In the genomic region with DNA sequence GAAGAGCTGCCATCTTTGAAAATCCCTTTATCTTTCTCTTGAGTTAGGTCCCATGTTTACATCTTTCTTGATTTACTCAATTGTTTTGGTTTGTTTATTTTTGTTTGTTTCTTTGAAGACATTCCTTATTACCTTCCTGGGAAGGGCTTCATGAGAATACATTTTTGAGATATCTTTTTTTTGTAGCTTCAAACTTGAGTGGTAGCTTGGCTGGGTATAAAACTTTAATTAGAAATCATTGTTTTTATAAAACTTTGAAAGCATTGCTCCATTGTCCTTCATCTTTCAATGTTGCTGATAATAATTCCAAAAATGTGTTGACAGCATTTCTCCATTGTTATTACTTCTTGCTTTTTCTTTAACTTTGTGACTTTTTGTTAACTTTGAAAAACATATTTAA, we compare ENCODE assay signal across 18 cellular contexts.
DNase-seq lines count a peak whose midpoint lies in the region; ATAC-seq, FAIRE-seq and TF ChIP-seq lines count a peak whose summit lies in the region.
"Had no signal": no experiment of that assay in that cellular context is flagged by ENCODE, and none has a peak within 500 bp of the region (broad histone marks: within the 10 kb centered on the region; RNA-seq: fewer than 3 reads in every experiment).

No MANE protein-coding gene starts in this region.

- H3K9ac ChIP-seq in HepG2 (ENCODE audit: insufficient read depth, low read depth, low read length) (no peak overlapping the region), K562 (ENCODE audit: insufficient read depth in 1 of 2, low read depth in 2 of 2, low read length in 2 of 2) (no peak overlapping the region)
- H3K9ac ChIP-seq: BLaER1 treated with 17β-estradiol and CSF1 and Interleukin-3, amounts not matched to agents 10 nM and 100 nM had no signal

- no peak for DNase-seq in HepG2 (ENCODE audit: low spot score)
- no peak for DNase-seq in right lobe of liver
- no peak for DNase-seq in K562 (ENCODE audit: extremely low read depth in 1 of 4, low spot score in 3 of 4)
- DNase-seq in AML-193 (lab: John Stamatoyannopoulos, UW): no peak
- DNase-seq in NCI-H187 (lab: John Stamatoyannopoulos, UW): no peak
- DNase-seq: ACHN; Caco-2; Calu3; CD4-positive, alpha-beta T cell; CD8-positive, alpha-beta T cell; DMS79 treated with DMSO at 0.1 percent for 48 hours; GF-D8 had no signal

- H3K9me3 ChIP-seq in HepG2 (ENCODE audit: low read length) (peaks cover 20% of the 10 kb centered on the region), right lobe of liver (peaks cover 0 to 7% (median 0%) of the 10 kb centered on the region in 4 donors), K562 (replicated peaks; ENCODE audit: control insufficient read depth, insufficient read depth, low read depth, low read length) (0 out of 2 replicates have a peak, but pooled peaks cover 2% of the 10 kb centered on the region)

- H3K36me3 ChIP-seq in HepG2 (replicated peaks in 1 of 2; ENCODE audit: control insufficient read depth in 1 of 2, insufficient read depth in 2 of 2, low read length in 2 of 2): no peaks in the 10 kb centered on the region
- H3K36me3 ChIP-seq in right lobe of liver: no peaks in the 10 kb centered on the region
- no peaks in the 10 kb centered on the region for H3K36me3 ChIP-seq in K562 (ENCODE audit: control insufficient read depth, insufficient read depth, low read length)
- H3K36me3 ChIP-seq: BLaER1 treated with 17β-estradiol and CSF1 and Interleukin-3, amounts not matched to agents 10 nM and 100 nM had no signal

- FAIRE-seq in HepG2 (lab: Jason Lieb, UNC) (no peak), K562 (lab: Jason Lieb, UNC) (no peak)
- FAIRE-seq: D721Med, GM12891, GM19239 had no signal

- no peak for TF ChIP-seq EP300 in HepG2 (IDR thresholded peaks at IDR 0.05; ENCODE audit: low read depth in 2 of 2, low read length in 2 of 2)
- TF ChIP-seq EP300 in HepG2 (CRISPR knock-in tag; IDR thresholded peaks at IDR 0.05; ENCODE audit: borderline replicate concordance): no peak
- TF ChIP-seq EP300 in K562 (IDR thresholded peaks at IDR 0.05; ENCODE audit: low read length): no peak

- H3K79me2 ChIP-seq in HepG2 (ENCODE audit: insufficient read depth, low read length): no peaks in the 10 kb centered on the region
- H3K79me2 ChIP-seq in K562 (ENCODE audit: control insufficient read depth, insufficient read depth, low read length): no peaks in the 10 kb centered on the region

- H3K4me3 ChIP-seq in HepG2 (replicated peaks in 1 of 3; ENCODE audit: insufficient read depth in 1 of 3, low read depth in 2 of 3, low read length in 3 of 3) (no peak overlapping the region), right lobe of liver (no peak overlapping the region), K562 (no peak overlapping the region)
- H3K4me3 ChIP-seq: BLaER1 treated with 17β-estradiol and CSF1 and Interleukin-3, amounts not matched to agents 10 nM and 100 nM had no signal

- TF ChIP-seq POLR2A in HepG2 (IDR thresholded peaks at IDR 0.05; ENCODE audit: insufficient read depth in 1 of 2, low read depth in 2 of 2, low read length in 2 of 2): no peak
- TF ChIP-seq POLR2A in right lobe of liver (IDR thresholded peaks at IDR 0.05): no peak
- TF ChIP-seq POLR2A in K562 (conservative IDR thresholded peaks at IDR 0.05): no peak

- H2AFZ ChIP-seq in HepG2 (ENCODE audit: low read length) (no peak overlapping the region), K562 (ENCODE audit: low read depth, low read length) (no peak overlapping the region)

- CTCF ChIA-PET in HepG2 (lab: Yijun Ruan, JAX; ENCODE audit: low intra/inter-chr PET ratio, low total read pairs): no interaction called here
- CTCF ChIA-PET in K562 (lab: Yijun Ruan, JAX; ENCODE audit: low intra/inter-chr PET ratio): no interaction called here

- H3K4me2 ChIP-seq in HepG2 (ENCODE audit: low read depth, low read length) (no peak overlapping the region), K562 (ENCODE audit: insufficient read depth, low read length) (no peak overlapping the region)
- H3K4me2 ChIP-seq: BLaER1 treated with 17β-estradiol and CSF1 and Interleukin-3, amounts not matched to agents 10 nM and 100 nM had no signal

- H3K4me1 ChIP-seq in HepG2 (ENCODE audit: insufficient read depth, low read length) (no peaks in the 10 kb centered on the region), right lobe of liver (no peaks in the 10 kb centered on the region), K562 (replicated peaks in 1 of 2; ENCODE audit: control insufficient read depth in 2 of 2, insufficient read depth in 2 of 2, low read length in 2 of 2) (no peaks in the 10 kb centered on the region)
- H3K4me1 ChIP-seq: Caco-2 had no signal

- in situ Hi-C loops in HepG2 (cut with HindIII; ENCODE audit: extremely low pct_ligation_motif_present, low pct_unique_long_range_greater_than_20kb) (no loop called here), K562 (cut with MboI) (no loop called here)

- H3K27me3 ChIP-seq in HepG2 (ENCODE audit: control insufficient read depth in 1 of 2, insufficient read depth in 2 of 2, low read length in 2 of 2) (no peaks in the 10 kb centered on the region), right lobe of liver (no peaks in the 10 kb centered on the region), K562 (ENCODE audit: control insufficient read depth in 2 of 2, insufficient read depth in 2 of 2, low read length in 2 of 2) (no peaks in the 10 kb centered on the region)
- H3K27me3 ChIP-seq: BLaER1 treated with 17β-estradiol and CSF1 and Interleukin-3, amounts not matched to agents 10 nM and 100 nM had no signal

- H3K27ac ChIP-seq in HepG2 (ENCODE audit: extremely low read length, insufficient read depth, low read length) (no peak overlapping the region), right lobe of liver (no peak overlapping the region), K562 (ENCODE audit: extremely low read depth, low read depth, low read length) (no peak overlapping the region)
- H3K27ac ChIP-seq: 22Rv1; BLaER1 treated with 17β-estradiol and CSF1 and Interleukin-3, amounts not matched to agents 10 nM and 100 nM; C4-2B had no signal

- TF ChIP-seq RAD21 in HepG2 (CRISPR knock-in tag; IDR thresholded peaks at IDR 0.05) (no peak), K562 (CRISPR knock-in tag; conservative IDR thresholded peaks at IDR 0.05 in 1 of 2, IDR thresholded peaks at IDR 0.05 in 1 of 2) (no peak)

- BruUV-seq in HepG2 (replicated peaks; lab: Mats Ljungman, UMichigan) (no TSS peak), K562 (replicated peaks; lab: Mats Ljungman, UMichigan) (no TSS peak)

- ATAC-seq in HepG2: no peak
- no peak for ATAC-seq in right lobe of liver
- ATAC-seq in K562: no peak
- ATAC-seq: CD8-positive, alpha-beta T cell had no signal

- POLR2A ChIA-PET in HepG2 (lab: Yijun Ruan, JAX): no interaction called here
- POLR2A ChIA-PET in K562 (lab: Yijun Ruan, JAX): no interaction called here

- TF ChIP-seq CTCF in HepG2 (CRISPR knock-in tag; IDR thresholded peaks at IDR 0.05) (no peak), right lobe of liver (IDR thresholded peaks at IDR 0.05) (no peak), K562 (IDR thresholded peaks at IDR 0.05 in 2 of 3, conservative IDR thresholded peaks at IDR 0.05 in 1 of 3; ENCODE audit: insufficient read depth in 2 of 3, low read depth in 1 of 3, low read length in 3 of 3) (no peak)

- intact Hi-C loops in HepG2 (cut with micrococcal nuclease; ENCODE audit: unreplicated experiment): loop anchor here (5.0 kb wide), 1 partner anchor 592 kb away; no protein-coding TSS in a partner anchor
- intact Hi-C loops in right lobe of liver (cut with DNase I): no loop called here
- intact Hi-C loops in K562 (cut with micrococcal nuclease): no loop called here

- H4K20me1 ChIP-seq in HepG2 (ENCODE audit: insufficient read depth, low read length) (no peaks in the 10 kb centered on the region), K562 (replicated peaks; ENCODE audit: control insufficient read depth, insufficient read depth, low read length) (no peaks in the 10 kb centered on the region)
- H4K20me1 ChIP-seq: BLaER1 treated with 17β-estradiol and CSF1 and Interleukin-3, amounts not matched to agents 10 nM and 100 nM had no signal

- no peaks in the 10 kb centered on the region for H3K9me1 ChIP-seq in K562 (ENCODE audit: control insufficient read depth, insufficient read depth, low read length)

TF ChIP-seq in HepG2, 621 proteins besides CTCF, POLR2A, EP300 and RAD21:
- TF ChIP-seq ZNF749 (CRISPR knock-in tag; IDR thresholded peaks at IDR 0.05; ENCODE audit: borderline replicate concordance) (no peak), ZFP1 (CRISPR knock-in tag; IDR thresholded peaks at IDR 0.05) (peak; percentile 87; the same call in 1 of the 2 replicates)
TF ChIP-seq in HepG2: peak in this region for 1.

TF ChIP-seq in K562, 482 proteins besides CTCF, POLR2A, EP300 and RAD21:
- TF ChIP-seq ZFP1 (CRISPR knock-in tag; IDR thresholded peaks at IDR 0.05) (0 out of 2 replicates have a peak, but pooled peaks have one; percentile 49), PPARD (CRISPR knock-in tag; IDR thresholded peaks at IDR 0.05) (no peak)

Comparison
In these comparisons a context has a peak if more than half of its experiments do, and no peak if none do; other contexts are left out.
1. Of the 241 proteins assayed by ChIP-seq in both HepG2 and K562: peak only in HepG2: none; only in K562: none; in both: ZFP1; in neither: 240.